ENCODE assay signal across 15 cellular contexts in genomic region chr7:23021581-23021980, GRCh38. TPM values are rescaled to one million over a fixed set of nuclear protein-coding genes. Genes with fewer than 3 reads are reported as not detected.
DNase-seq lines count a peak whose midpoint lies in the region; ATAC-seq and TF ChIP-seq lines count a peak whose summit lies in the region.
"Had no signal": no experiment of that assay in that cellular context is flagged by ENCODE, and none has a peak within 500 bp of the region (broad histone marks: within the 10 kb centered on the region; RNA-seq: fewer than 3 reads in every experiment).

No MANE protein-coding gene starts in this region.

- no peak overlapping the region for H3K27ac ChIP-seq in dorsolateral prefrontal cortex
- H3K27ac ChIP-seq in substantia nigra (ENCODE audit: low read depth, low read length, poor library complexity, severe bottlenecking): no peak overlapping the region
- H3K27ac ChIP-seq: Peyer's patch had no signal

- peak overlapping the region; percentile 90 for H3K27ac Mint-ChIP-seq in activated naive CD4-positive, alpha-beta T cell treated with anti-CD3 and anti-CD28 coated beads, Interleukin-2, amount 50 U/mL, for 24 hours
- peak overlapping the region; percentile 81 for H3K27ac Mint-ChIP-seq in activated T-helper 17 cell treated with anti-CD3 and anti-CD28 coated beads, Interleukin-2, amount 50 U/mL, for 72 hours
- H3K27ac Mint-ChIP-seq in type B pancreatic cell: peak overlapping the region; percentile 91

- intact Hi-C loops in dorsolateral prefrontal cortex (cut with DNase I): loop anchor here in 1 of 2 donors (5.0 kb wide), 1 partner anchor 36 kb away; no protein-coding TSS in a partner anchor

- H3K4me3 ChIP-seq in fibroblast of mammary gland (ENCODE audit: control insufficient read depth, low read depth, low read length) (no peak overlapping the region), dorsolateral prefrontal cortex (no peak overlapping the region)
- H3K4me3 ChIP-seq: heart right ventricle, Peyer's patch had no signal

- H3K27me3 ChIP-seq in dorsolateral prefrontal cortex: peaks cover 0 to 2% (median 0%) of the 10 kb centered on the region in 45 donors
- H3K27me3 ChIP-seq: heart right ventricle, Peyer's patch had no signal

- H3K36me3 Mint-ChIP-seq in activated naive CD4-positive, alpha-beta T cell treated with anti-CD3 and anti-CD28 coated beads, Interleukin-2, amount 50 U/mL, for 24 hours: no peaks in the 10 kb centered on the region
- H3K36me3 Mint-ChIP-seq in activated T-helper 17 cell treated with anti-CD3 and anti-CD28 coated beads, Interleukin-2, amount 50 U/mL, for 72 hours (ENCODE audit: low read depth): no peaks in the 10 kb centered on the region
- H3K36me3 Mint-ChIP-seq in type B pancreatic cell: no peaks in the 10 kb centered on the region

- no peak overlapping the region for H3K4me3 Mint-ChIP-seq in activated naive CD4-positive, alpha-beta T cell treated with anti-CD3 and anti-CD28 coated beads, Interleukin-2, amount 50 U/mL, for 24 hours
- peak overlapping the region; percentile 62 for H3K4me3 Mint-ChIP-seq in activated T-helper 17 cell treated with anti-CD3 and anti-CD28 coated beads, Interleukin-2, amount 50 U/mL, for 72 hours
- no peak overlapping the region for H3K4me3 Mint-ChIP-seq in type B pancreatic cell

- DNase-seq in activated naive CD4-positive, alpha-beta T cell (lab: John Stamatoyannopoulos, UW): no peak
- DNase-seq in fibroblast of mammary gland (ENCODE audit: low read depth): peak; percentile 78
- DNase-seq in type B pancreatic cell (ENCODE audit: extremely low spot score, unreplicated experiment): no peak
- DNase-seq in dorsolateral prefrontal cortex: no peak
- no peak for DNase-seq in substantia nigra (lab: John Stamatoyannopoulos, UW)
- DNase-seq: activated naive CD4-positive, alpha-beta T cell treated with anti-CD3 and anti-CD28 coated beads, Interleukin-2, amount 50 U/mL, for 16 hours; cerebellar nuclear complex; heart right ventricle; NCI-H187; NCI-H524; Peyer's patch; stimulated activated naive CD4-positive, alpha-beta T cell treated with Interleukin-2 at 50 U/mL for 16 hours had no signal

- ATAC-seq in activated T-helper 17 cell treated with anti-CD3 and anti-CD28 coated beads, Interleukin-2, amount 50 U/mL, for 72 hours (replicated peaks): no peak
- no peak for ATAC-seq in HG03520 (IDR thresholded peaks at IDR 0.05; ENCODE audit: unreplicated experiment)

- no peak for TF ChIP-seq CTCF in fibroblast of mammary gland (conservative IDR thresholded peaks at IDR 0.05; ENCODE audit: control insufficient read depth, insufficient read depth, low read depth, low read length)
- TF ChIP-seq CTCF in type B pancreatic cell (conservative IDR thresholded peaks at IDR 0.05): no peak
- TF ChIP-seq CTCF in dorsolateral prefrontal cortex (IDR thresholded peaks at IDR 0.05 in 54 of 56, conservative IDR thresholded peaks at IDR 0.05 in 2 of 56; ENCODE audit: low read depth in 1 of 56, partially characterized antibody in 56 of 56): no peak

- H3K27me3 Mint-ChIP-seq in activated naive CD4-positive, alpha-beta T cell treated with anti-CD3 and anti-CD28 coated beads, Interleukin-2, amount 50 U/mL, for 24 hours: peaks cover 5% of the 10 kb centered on the region
- H3K27me3 Mint-ChIP-seq in activated T-helper 17 cell treated with anti-CD3 and anti-CD28 coated beads, Interleukin-2, amount 50 U/mL, for 72 hours: peaks cover 6% of the 10 kb centered on the region
- peaks cover 3% of the 10 kb centered on the region for H3K27me3 Mint-ChIP-seq in type B pancreatic cell

- H3K4me1 Mint-ChIP-seq in activated naive CD4-positive, alpha-beta T cell treated with anti-CD3 and anti-CD28 coated beads, Interleukin-2, amount 50 U/mL, for 24 hours: peaks cover 34% of the 10 kb centered on the region
- peaks cover 35% of the 10 kb centered on the region for H3K4me1 Mint-ChIP-seq in activated T-helper 17 cell treated with anti-CD3 and anti-CD28 coated beads, Interleukin-2, amount 50 U/mL, for 72 hours
- peaks cover 15% of the 10 kb centered on the region for H3K4me1 Mint-ChIP-seq in type B pancreatic cell (ENCODE audit: unreplicated experiment)

- no peaks in the 10 kb centered on the region for H3K9me3 Mint-ChIP-seq in activated naive CD4-positive, alpha-beta T cell treated with anti-CD3 and anti-CD28 coated beads, Interleukin-2, amount 50 U/mL, for 24 hours
- peaks cover 4% of the 10 kb centered on the region for H3K9me3 Mint-ChIP-seq in activated T-helper 17 cell treated with anti-CD3 and anti-CD28 coated beads, Interleukin-2, amount 50 U/mL, for 72 hours
- H3K9me3 Mint-ChIP-seq in type B pancreatic cell: peaks cover 9% of the 10 kb centered on the region

RNA-seq across cellular contexts. Expression of gene HYCC1, which starts 7.7 kb away (rescaled TPM):
- total RNA-seq in activated T-helper 17 cell treated with anti-CD3 and anti-CD28 coated beads, Interleukin-2, amount 50 U/mL, for 72 hours: 10 to 100 TPM; 20.2 to 41.1 TPM
- 26.7 and 32.9 TPM in 2 replicates for total RNA-seq in type B pancreatic cell (ENCODE audit: low replicate concordance)
- 10 to 100 TPM; 14.8 to 47.6 (median 26.6) TPM for total RNA-seq in dorsolateral prefrontal cortex
